Comparison of ENCODE assay signal across 2 cellular contexts in genomic region chr16:1356061-1356900, GRCh38.
TF ChIP-seq lines count a peak whose summit lies in the region.

No MANE protein-coding gene starts in this region.

TF ChIP-seq in HCT116, 20 proteins besides CTCF, POLR2A, EP300 and RAD21:
- TF ChIP-seq ZBTB33 (IDR thresholded peaks at IDR 0.05; ENCODE audit: extremely low read depth, insufficient replicate concordance, low read length) (no peak), EGR1 (IDR thresholded peaks at IDR 0.05; ENCODE audit: low read depth) (no peak), MAX (IDR thresholded peaks at IDR 0.05) (no peak), ATF3 (IDR thresholded peaks at IDR 0.05) (no peak), JUND (IDR thresholded peaks at IDR 0.05) (no peak), YY1 (IDR thresholded peaks at IDR 0.05; ENCODE audit: extremely low read depth, insufficient replicate concordance, low read depth, low read length) (no peak), ELF1 (IDR thresholded peaks at IDR 0.05; ENCODE audit: borderline replicate concordance, low read depth) (no peak), ZFX (IDR thresholded peaks at IDR 0.05) (no peak), SRF (IDR thresholded peaks at IDR 0.05; ENCODE audit: low read depth) (no peak), FOSL1 (IDR thresholded peaks at IDR 0.05; ENCODE audit: low read depth) (no peak), CBX3 (IDR thresholded peaks at IDR 0.05; ENCODE audit: low read depth) (no peak), EZH2phosphoT487 (IDR thresholded peaks at IDR 0.05; ENCODE audit: borderline replicate concordance) (no peak), ZNF274 (IDR thresholded peaks at IDR 0.05; ENCODE audit: low read depth, low read length) (no peak), REST (IDR thresholded peaks at IDR 0.05; ENCODE audit: low read depth) (no peak)

TF ChIP-seq in H1, 55 proteins besides CTCF, POLR2A, EP300 and RAD21:
- TF ChIP-seq RBBP5 (IDR thresholded peaks at IDR 0.05; ENCODE audit: borderline replicate concordance, low read depth, low read length) (no peak), MAX (IDR thresholded peaks at IDR 0.05) (no peak), CBX8 (IDR thresholded peaks at IDR 0.05; ENCODE audit: borderline replicate concordance, low read depth, low read length) (no peak), USF2 (IDR thresholded peaks at IDR 0.05; ENCODE audit: low read length) (no peak), CHD1 (IDR thresholded peaks at IDR 0.05; ENCODE audit: low read depth, low read length) (no peak), TBP (IDR thresholded peaks at IDR 0.05; ENCODE audit: low read depth, low read length) (no peak), TAF1 (IDR thresholded peaks at IDR 0.05; ENCODE audit: low read depth, low read length) (no peak), KDM1A (IDR thresholded peaks at IDR 0.05; ENCODE audit: borderline replicate concordance, low read length) (no peak), ZNF274 (IDR thresholded peaks at IDR 0.05; ENCODE audit: borderline replicate concordance, extremely low read depth, low read length) (no peak), MAFK (IDR thresholded peaks at IDR 0.05; ENCODE audit: low read depth, low read length) (no peak)
